ENCODE assay signal across 1 cellular context in genomic region chr1:180632326-180633088, GRCh38.
TF ChIP-seq lines count a peak whose summit lies in the region.

No MANE protein-coding gene starts in this region.

TF ChIP-seq in K562, 482 proteins besides CTCF, POLR2A, EP300 and RAD21 (continued from another document and continues in another):
- TF ChIP-seq, protein P1, sequence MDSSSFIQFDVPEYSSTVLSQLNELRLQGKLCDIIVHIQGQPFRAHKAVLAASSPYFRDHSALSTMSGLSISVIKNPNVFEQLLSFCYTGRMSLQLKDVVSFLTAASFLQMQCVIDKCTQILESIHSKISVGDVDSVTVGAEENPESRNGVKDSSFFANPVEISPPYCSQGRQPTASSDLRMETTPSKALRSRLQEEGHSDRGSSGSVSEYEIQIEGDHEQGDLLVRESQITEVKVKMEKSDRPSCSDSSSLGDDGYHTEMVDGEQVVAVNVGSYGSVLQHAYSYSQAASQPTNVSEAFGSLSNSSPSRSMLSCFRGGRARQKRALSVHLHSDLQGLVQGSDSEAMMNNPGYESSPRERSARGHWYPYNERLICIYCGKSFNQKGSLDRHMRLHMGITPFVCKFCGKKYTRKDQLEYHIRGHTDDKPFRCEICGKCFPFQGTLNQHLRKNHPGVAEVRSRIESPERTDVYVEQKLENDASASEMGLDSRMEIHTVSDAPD (CRISPR knock-in tag; IDR thresholded peaks at IDR 0.05): no peak
- TF ChIP-seq, protein P2, sequence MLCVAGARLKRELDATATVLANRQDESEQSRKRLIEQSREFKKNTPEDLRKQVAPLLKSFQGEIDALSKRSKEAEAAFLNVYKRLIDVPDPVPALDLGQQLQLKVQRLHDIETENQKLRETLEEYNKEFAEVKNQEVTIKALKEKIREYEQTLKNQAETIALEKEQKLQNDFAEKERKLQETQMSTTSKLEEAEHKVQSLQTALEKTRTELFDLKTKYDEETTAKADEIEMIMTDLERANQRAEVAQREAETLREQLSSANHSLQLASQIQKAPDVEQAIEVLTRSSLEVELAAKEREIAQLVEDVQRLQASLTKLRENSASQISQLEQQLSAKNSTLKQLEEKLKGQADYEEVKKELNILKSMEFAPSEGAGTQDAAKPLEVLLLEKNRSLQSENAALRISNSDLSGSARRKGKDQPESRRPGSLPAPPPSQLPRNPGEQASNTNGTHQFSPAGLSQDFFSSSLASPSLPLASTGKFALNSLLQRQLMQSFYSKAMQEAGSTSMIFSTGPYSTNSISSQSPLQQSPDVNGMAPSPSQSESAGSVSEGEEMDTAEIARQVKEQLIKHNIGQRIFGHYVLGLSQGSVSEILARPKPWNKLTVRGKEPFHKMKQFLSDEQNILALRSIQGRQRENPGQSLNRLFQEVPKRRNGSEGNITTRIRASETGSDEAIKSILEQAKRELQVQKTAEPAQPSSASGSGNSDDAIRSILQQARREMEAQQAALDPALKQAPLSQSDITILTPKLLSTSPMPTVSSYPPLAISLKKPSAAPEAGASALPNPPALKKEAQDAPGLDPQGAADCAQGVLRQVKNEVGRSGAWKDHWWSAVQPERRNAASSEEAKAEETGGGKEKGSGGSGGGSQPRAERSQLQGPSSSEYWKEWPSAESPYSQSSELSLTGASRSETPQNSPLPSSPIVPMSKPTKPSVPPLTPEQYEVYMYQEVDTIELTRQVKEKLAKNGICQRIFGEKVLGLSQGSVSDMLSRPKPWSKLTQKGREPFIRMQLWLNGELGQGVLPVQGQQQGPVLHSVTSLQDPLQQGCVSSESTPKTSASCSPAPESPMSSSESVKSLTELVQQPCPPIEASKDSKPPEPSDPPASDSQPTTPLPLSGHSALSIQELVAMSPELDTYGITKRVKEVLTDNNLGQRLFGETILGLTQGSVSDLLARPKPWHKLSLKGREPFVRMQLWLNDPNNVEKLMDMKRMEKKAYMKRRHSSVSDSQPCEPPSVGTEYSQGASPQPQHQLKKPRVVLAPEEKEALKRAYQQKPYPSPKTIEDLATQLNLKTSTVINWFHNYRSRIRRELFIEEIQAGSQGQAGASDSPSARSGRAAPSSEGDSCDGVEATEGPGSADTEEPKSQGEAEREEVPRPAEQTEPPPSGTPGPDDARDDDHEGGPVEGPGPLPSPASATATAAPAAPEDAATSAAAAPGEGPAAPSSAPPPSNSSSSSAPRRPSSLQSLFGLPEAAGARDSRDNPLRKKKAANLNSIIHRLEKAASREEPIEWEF (CRISPR knock-in tag; IDR thresholded peaks at IDR 0.05): no peak
- TF ChIP-seq STAT5B (CRISPR knock-in tag; IDR thresholded peaks at IDR 0.05): no peak
- no peak for TF ChIP-seq ATF3 (IDR thresholded peaks at IDR 0.05)
- no peak for TF ChIP-seq ATF3 (CRISPR knock-in tag; conservative IDR thresholded peaks at IDR 0.05)
- TF ChIP-seq, protein P3, sequence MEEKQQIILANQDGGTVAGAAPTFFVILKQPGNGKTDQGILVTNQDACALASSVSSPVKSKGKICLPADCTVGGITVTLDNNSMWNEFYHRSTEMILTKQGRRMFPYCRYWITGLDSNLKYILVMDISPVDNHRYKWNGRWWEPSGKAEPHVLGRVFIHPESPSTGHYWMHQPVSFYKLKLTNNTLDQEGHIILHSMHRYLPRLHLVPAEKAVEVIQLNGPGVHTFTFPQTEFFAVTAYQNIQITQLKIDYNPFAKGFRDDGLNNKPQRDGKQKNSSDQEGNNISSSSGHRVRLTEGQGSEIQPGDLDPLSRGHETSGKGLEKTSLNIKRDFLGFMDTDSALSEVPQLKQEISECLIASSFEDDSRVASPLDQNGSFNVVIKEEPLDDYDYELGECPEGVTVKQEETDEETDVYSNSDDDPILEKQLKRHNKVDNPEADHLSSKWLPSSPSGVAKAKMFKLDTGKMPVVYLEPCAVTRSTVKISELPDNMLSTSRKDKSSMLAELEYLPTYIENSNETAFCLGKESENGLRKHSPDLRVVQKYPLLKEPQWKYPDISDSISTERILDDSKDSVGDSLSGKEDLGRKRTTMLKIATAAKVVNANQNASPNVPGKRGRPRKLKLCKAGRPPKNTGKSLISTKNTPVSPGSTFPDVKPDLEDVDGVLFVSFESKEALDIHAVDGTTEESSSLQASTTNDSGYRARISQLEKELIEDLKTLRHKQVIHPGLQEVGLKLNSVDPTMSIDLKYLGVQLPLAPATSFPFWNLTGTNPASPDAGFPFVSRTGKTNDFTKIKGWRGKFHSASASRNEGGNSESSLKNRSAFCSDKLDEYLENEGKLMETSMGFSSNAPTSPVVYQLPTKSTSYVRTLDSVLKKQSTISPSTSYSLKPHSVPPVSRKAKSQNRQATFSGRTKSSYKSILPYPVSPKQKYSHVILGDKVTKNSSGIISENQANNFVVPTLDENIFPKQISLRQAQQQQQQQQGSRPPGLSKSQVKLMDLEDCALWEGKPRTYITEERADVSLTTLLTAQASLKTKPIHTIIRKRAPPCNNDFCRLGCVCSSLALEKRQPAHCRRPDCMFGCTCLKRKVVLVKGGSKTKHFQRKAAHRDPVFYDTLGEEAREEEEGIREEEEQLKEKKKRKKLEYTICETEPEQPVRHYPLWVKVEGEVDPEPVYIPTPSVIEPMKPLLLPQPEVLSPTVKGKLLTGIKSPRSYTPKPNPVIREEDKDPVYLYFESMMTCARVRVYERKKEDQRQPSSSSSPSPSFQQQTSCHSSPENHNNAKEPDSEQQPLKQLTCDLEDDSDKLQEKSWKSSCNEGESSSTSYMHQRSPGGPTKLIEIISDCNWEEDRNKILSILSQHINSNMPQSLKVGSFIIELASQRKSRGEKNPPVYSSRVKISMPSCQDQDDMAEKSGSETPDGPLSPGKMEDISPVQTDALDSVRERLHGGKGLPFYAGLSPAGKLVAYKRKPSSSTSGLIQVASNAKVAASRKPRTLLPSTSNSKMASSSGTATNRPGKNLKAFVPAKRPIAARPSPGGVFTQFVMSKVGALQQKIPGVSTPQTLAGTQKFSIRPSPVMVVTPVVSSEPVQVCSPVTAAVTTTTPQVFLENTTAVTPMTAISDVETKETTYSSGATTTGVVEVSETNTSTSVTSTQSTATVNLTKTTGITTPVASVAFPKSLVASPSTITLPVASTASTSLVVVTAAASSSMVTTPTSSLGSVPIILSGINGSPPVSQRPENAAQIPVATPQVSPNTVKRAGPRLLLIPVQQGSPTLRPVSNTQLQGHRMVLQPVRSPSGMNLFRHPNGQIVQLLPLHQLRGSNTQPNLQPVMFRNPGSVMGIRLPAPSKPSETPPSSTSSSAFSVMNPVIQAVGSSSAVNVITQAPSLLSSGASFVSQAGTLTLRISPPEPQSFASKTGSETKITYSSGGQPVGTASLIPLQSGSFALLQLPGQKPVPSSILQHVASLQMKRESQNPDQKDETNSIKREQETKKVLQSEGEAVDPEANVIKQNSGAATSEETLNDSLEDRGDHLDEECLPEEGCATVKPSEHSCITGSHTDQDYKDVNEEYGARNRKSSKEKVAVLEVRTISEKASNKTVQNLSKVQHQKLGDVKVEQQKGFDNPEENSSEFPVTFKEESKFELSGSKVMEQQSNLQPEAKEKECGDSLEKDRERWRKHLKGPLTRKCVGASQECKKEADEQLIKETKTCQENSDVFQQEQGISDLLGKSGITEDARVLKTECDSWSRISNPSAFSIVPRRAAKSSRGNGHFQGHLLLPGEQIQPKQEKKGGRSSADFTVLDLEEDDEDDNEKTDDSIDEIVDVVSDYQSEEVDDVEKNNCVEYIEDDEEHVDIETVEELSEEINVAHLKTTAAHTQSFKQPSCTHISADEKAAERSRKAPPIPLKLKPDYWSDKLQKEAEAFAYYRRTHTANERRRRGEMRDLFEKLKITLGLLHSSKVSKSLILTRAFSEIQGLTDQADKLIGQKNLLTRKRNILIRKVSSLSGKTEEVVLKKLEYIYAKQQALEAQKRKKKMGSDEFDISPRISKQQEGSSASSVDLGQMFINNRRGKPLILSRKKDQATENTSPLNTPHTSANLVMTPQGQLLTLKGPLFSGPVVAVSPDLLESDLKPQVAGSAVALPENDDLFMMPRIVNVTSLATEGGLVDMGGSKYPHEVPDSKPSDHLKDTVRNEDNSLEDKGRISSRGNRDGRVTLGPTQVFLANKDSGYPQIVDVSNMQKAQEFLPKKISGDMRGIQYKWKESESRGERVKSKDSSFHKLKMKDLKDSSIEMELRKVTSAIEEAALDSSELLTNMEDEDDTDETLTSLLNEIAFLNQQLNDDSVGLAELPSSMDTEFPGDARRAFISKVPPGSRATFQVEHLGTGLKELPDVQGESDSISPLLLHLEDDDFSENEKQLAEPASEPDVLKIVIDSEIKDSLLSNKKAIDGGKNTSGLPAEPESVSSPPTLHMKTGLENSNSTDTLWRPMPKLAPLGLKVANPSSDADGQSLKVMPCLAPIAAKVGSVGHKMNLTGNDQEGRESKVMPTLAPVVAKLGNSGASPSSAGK (IDR thresholded peaks at IDR 0.05): no peak
- TF ChIP-seq MAFG (tag; conservative IDR thresholded peaks at IDR 0.05): no peak
- no peak for TF ChIP-seq CBFA2T3 (IDR thresholded peaks at IDR 0.05)
- TF ChIP-seq, protein P4, sequence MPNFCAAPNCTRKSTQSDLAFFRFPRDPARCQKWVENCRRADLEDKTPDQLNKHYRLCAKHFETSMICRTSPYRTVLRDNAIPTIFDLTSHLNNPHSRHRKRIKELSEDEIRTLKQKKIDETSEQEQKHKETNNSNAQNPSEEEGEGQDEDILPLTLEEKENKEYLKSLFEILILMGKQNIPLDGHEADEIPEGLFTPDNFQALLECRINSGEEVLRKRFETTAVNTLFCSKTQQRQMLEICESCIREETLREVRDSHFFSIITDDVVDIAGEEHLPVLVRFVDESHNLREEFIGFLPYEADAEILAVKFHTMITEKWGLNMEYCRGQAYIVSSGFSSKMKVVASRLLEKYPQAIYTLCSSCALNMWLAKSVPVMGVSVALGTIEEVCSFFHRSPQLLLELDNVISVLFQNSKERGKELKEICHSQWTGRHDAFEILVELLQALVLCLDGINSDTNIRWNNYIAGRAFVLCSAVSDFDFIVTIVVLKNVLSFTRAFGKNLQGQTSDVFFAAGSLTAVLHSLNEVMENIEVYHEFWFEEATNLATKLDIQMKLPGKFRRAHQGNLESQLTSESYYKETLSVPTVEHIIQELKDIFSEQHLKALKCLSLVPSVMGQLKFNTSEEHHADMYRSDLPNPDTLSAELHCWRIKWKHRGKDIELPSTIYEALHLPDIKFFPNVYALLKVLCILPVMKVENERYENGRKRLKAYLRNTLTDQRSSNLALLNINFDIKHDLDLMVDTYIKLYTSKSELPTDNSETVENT (CRISPR knock-in tag; IDR thresholded peaks at IDR 0.05): no peak
- TF ChIP-seq SIN3A (IDR thresholded peaks at IDR 0.05; ENCODE audit: borderline replicate concordance in 2 of 2, control insufficient read depth in 1 of 2, low read depth in 2 of 2, low read length in 2 of 2): peak; percentile 51 to 52; a peak in 2 of 4 replicates
- no peak for TF ChIP-seq ZNF174 (CRISPR knock-in tag; IDR thresholded peaks at IDR 0.05)
- no peak for TF ChIP-seq XRCC4 (IDR thresholded peaks at IDR 0.05; ENCODE audit: extremely low read depth, insufficient read depth, insufficient read length)
- TF ChIP-seq GATAD2A (IDR thresholded peaks at IDR 0.05): peak; percentile 68
- TF ChIP-seq, protein P5, sequence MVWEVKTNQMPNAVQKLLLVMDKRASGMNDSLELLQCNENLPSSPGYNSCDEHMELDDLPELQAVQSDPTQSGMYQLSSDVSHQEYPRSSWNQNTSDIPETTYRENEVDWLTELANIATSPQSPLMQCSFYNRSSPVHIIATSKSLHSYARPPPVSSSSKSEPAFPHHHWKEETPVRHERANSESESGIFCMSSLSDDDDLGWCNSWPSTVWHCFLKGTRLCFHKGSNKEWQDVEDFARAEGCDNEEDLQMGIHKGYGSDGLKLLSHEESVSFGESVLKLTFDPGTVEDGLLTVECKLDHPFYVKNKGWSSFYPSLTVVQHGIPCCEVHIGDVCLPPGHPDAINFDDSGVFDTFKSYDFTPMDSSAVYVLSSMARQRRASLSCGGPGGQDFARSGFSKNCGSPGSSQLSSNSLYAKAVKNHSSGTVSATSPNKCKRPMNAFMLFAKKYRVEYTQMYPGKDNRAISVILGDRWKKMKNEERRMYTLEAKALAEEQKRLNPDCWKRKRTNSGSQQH (CRISPR knock-in tag; IDR thresholded peaks at IDR 0.05): no peak
- TF ChIP-seq PHF20 (IDR thresholded peaks at IDR 0.05; ENCODE audit: partially characterized antibody): peak; percentile 33
- no peak for TF ChIP-seq ZNF408 (CRISPR knock-in tag; IDR thresholded peaks at IDR 0.05; ENCODE audit: low read depth)
- TF ChIP-seq SAP30 (IDR thresholded peaks at IDR 0.05; ENCODE audit: borderline replicate concordance, insufficient read depth, low read depth, low read length, poor library complexity, severe bottlenecking): peak; percentile 52
- TF ChIP-seq ESRRB (CRISPR knock-in tag; IDR thresholded peaks at IDR 0.05; ENCODE audit: borderline replicate concordance): no peak
- no peak for TF ChIP-seq FOXM1 (IDR thresholded peaks at IDR 0.05; ENCODE audit: low read depth)
- TF ChIP-seq FOXM1 (CRISPR knock-in tag; IDR thresholded peaks at IDR 0.05; ENCODE audit: low read depth): no peak
- no peak for TF ChIP-seq IRF2 (CRISPR knock-in tag; IDR thresholded peaks at IDR 0.05)
- TF ChIP-seq HIVEP1 (CRISPR knock-in tag; IDR thresholded peaks at IDR 0.05): no peak
- peak in 1 of 3 experiments; percentile 4 for TF ChIP-seq YY1 (IDR thresholded peaks at IDR 0.05; ENCODE audit: borderline replicate concordance in 1 of 3, control insufficient read depth in 1 of 3, extremely low read depth in 1 of 3, insufficient read depth in 3 of 3, insufficient read length in 1 of 3, insufficient replicate concordance in 2 of 3, low read depth in 1 of 3, low read length in 2 of 3)
- peak; percentile 20; the same call in 1 of the 2 replicates for TF ChIP-seq TCF3 (CRISPR knock-in tag; IDR thresholded peaks at IDR 0.05)
- TF ChIP-seq, protein P6, sequence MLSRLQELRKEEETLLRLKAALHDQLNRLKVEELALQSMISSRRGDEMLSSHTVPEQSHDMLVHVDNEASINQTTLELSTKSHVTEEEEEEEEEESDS (CRISPR knock-in tag; IDR thresholded peaks at IDR 0.05): no peak
- TF ChIP-seq, protein P7, sequence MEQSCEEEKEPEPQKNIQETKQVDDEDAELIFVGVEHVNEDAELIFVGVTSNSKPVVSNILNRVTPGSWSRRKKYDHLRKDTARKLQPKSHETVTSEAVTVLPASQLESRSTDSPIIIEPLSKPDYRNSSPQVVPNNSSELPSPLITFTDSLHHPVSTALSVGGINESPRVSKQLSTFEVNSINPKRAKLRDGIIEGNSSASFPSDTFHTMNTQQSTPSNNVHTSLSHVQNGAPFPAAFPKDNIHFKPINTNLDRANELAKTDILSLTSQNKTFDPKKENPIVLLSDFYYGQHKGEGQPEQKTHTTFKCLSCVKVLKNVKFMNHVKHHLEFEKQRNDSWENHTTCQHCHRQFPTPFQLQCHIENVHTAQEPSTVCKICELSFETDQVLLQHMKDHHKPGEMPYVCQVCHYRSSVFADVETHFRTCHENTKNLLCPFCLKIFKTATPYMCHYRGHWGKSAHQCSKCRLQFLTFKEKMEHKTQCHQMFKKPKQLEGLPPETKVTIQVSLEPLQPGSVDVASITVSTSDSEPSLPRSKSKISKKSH (CRISPR knock-in tag; IDR thresholded peaks at IDR 0.05): no peak
- no peak for TF ChIP-seq PTRF (tag; IDR thresholded peaks at IDR 0.05)
- TF ChIP-seq KAT7 (CRISPR knock-in tag; IDR thresholded peaks at IDR 0.05; ENCODE audit: borderline replicate concordance): peak; percentile 83; the same call in 1 of the 2 replicates
- no peak for TF ChIP-seq HDAC2 (IDR thresholded peaks at IDR 0.05)
- peak; percentile 39; the same call in 1 of the 2 replicates for TF ChIP-seq NR2C1 (IDR thresholded peaks at IDR 0.05)
- TF ChIP-seq NR2C1 (tag; IDR thresholded peaks at IDR 0.05): no peak
